Comparison of ENCODE assay signal across 8 cellular contexts in the genomic region with DNA sequence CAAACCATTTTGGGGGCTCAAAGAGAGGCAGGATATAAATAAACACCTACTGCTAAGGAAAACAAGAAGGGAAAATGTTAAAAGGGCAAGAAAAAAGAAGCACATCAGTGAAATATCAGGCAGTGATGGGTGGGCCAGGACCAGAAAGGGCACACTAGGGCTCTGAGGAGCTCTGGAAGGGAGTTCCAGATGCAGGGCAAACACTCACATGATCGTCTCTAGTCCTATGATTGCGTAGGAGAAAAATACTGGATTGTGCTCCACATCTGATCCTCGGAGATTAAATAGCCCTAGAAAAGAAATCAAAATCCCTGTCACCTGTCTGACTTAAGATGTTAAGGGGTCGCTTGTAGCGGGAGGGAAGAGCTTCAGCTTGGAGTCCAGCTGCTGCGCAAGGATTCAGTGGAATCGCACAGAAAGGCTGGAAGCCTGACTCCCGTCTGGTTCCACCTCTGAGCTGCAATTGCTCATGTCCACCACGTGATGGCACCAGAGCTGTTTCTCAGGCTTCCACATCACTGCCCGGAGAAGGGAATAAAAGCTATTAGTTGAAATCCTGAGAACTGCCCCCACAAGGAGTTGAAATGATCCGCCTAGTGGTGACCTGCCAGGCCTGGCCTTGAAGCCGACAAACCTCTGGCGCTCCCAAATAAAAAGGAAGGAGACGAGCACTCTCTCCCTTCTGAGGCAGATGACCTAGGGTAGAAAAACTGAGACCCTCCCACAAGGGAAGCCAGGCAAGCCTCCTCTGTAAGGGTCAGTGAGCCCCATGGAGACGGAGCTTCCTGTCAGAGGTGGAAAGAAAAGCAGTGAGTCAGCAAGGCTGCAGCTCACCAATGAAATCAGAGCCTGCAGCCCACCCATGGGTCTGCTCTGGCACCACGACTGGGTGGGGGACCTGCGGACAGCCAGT. TPM values are rescaled to one million over a fixed set of nuclear protein-coding genes. Genes with fewer than 3 reads are reported as not detected.
DNase-seq lines count a peak whose midpoint lies in the region; ATAC-seq, FAIRE-seq and TF ChIP-seq lines count a peak whose summit lies in the region.

No MANE protein-coding gene starts in this region.

- intact Hi-C loops in activated B cell treated with CpG ODN at 0.5 μM for 24 hours (cut with micrococcal nuclease) = loop anchor here (1.0 to 5.0 kb wide), 9 partner anchors 39 to 395 kb away; a partner anchor contains a TSS

- no peaks in the 10 kb centered on the region for H3K27me3 Mint-ChIP-seq in activated B cell treated with CpG ODN at 0.5 μM for 24 hours

- H3K4me3 Mint-ChIP-seq in activated B cell treated with CpG ODN at 0.5 μM for 24 hours = no peak overlapping the region

- no peak overlapping the region for H3K4me3 ChIP-seq in kidney epithelial cell (ENCODE audit: low read depth, low read length)

- no peaks in the 10 kb centered on the region for H3K9me3 Mint-ChIP-seq in activated B cell treated with CpG ODN at 0.5 μM for 24 hours

- H3K36me3 ChIP-seq in kidney epithelial cell (ENCODE audit: control insufficient read depth, insufficient read depth, low read length) = peaks cover 2% of the 10 kb centered on the region

- FAIRE-seq in A204.1 (lab: Jason Lieb, UNC) (peak; percentile 92), GM18507 (lab: Jason Lieb, UNC) (peak; percentile 88)

- H3K27me3 ChIP-seq in kidney epithelial cell (ENCODE audit: control insufficient read depth, insufficient read depth, low read length) = no peaks in the 10 kb centered on the region

- peak; percentile 95 for TF ChIP-seq CTCF in activated B cell treated with CpG ODN at 0.5 μM for 24 hours (IDR thresholded peaks at IDR 0.05)
- TF ChIP-seq CTCF in kidney epithelial cell (IDR thresholded peaks at IDR 0.05; ENCODE audit: insufficient read depth, low read length, poor library complexity, severe bottlenecking) = peak; percentile 97

- DNase-seq in GM18507 (ENCODE audit: extremely low spot score, insufficient read length, low read depth) = peak; percentile 61
- DNase-seq in NCI-H2171 (lab: John Stamatoyannopoulos, UW) = peak; percentile 45
- DNase-seq in activated B cell treated with CpG ODN at 0.5 μM for 24 hours = peak; percentile 40
- DNase-seq in cerebellar cortex (ENCODE audit: low spot score) = peak; percentile 94
- DNase-seq in kidney epithelial cell (ENCODE audit: low read depth) = no peak
- DNase-seq in stimulated activated CD4-positive, alpha-beta T cell treated with anti-CD3 and anti-CD28 coated beads, Interleukin-1b, Interleukin-23, amount 100 ng/mL, for 1 hour (ENCODE audit: low read depth in 2 of 2) = peak; percentile 9 to 27

- ATAC-seq in HG03045 (IDR thresholded peaks at IDR 0.05; ENCODE audit: unreplicated experiment) (peak; percentile 65), activated B cell treated with CpG ODN at 0.5 μM for 24 hours (ENCODE audit: low read depth) (peak; percentile 88)

- no peak overlapping the region for H3K27ac Mint-ChIP-seq in activated B cell treated with CpG ODN at 0.5 μM for 24 hours

- CTCF ChIA-PET in activated B cell treated with CpG ODN at 0.5 μM for 24 hours (lab: Charles Lee) = interaction anchor here (0.6 to 2.7 kb wide), 42 partner anchors 8 to 401 kb away, joined by 3 to 43 read pairs (median 4); a partner anchor contains a TSS

- peaks cover 77% of the 10 kb centered on the region for H3K36me3 Mint-ChIP-seq in activated B cell treated with CpG ODN at 0.5 μM for 24 hours (ENCODE audit: low read depth)

- POLR2A ChIA-PET in activated B cell treated with CpG ODN at 0.5 μM for 24 hours (lab: Charles Lee) = interaction anchor here (0.7 to 1.1 kb wide), 2 partner anchors 39 to 123 kb away, joined by 3 to 4 read pairs; a partner anchor contains a TSS

- H3K4me1 Mint-ChIP-seq in activated B cell treated with CpG ODN at 0.5 μM for 24 hours = peaks cover 12% of the 10 kb centered on the region

RNA-seq across cellular contexts. Expression of a gene that starts 39.2 kb away (rescaled TPM):
- total RNA-seq in activated B cell treated with CpG ODN at 0.5 μM for 24 hours (53.5 and 70.6 TPM in 2 replicates), kidney epithelial cell (94.6 and 111 TPM in 2 replicates)
